Comparison of ENCODE assay signal across 25 cellular contexts in the genomic region with DNA sequence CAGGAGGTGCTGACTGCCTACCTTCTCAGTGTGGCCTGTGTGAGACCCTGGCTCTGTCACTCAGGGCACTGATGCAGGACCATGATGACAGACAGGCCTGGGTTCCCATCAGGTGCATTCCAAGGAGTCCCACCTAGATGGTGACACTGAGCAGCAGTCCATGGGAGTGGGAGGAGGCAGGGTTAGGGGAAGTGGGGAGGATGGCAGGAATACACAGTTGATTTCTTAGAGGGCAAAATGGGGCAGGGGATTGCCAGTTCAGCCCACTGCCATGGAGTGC.
DNase-seq lines count a peak whose midpoint lies in the region; ATAC-seq and TF ChIP-seq lines count a peak whose summit lies in the region.
"Had no signal": no experiment of that assay in that cellular context is flagged by ENCODE, and none has a peak within 500 bp of the region (broad histone marks: within the 10 kb centered on the region; RNA-seq: fewer than 3 reads in every experiment).

No MANE protein-coding gene starts in this region.

- no peak for TF ChIP-seq EP300 in tibial nerve (IDR thresholded peaks at IDR 0.05)

- H4K91ac ChIP-seq in neuronal stem cell (ENCODE audit: low read depth, low read length, poor library complexity): no peak overlapping the region

- peak overlapping the region; percentile 27 for H3K23ac ChIP-seq in neuronal stem cell (ENCODE audit: low read depth, low read length, poor library complexity)

- no peaks in the 10 kb centered on the region for H3K79me1 ChIP-seq in neuronal stem cell (ENCODE audit: low read depth, low read length)

- peaks cover 7 to 8% of the 10 kb centered on the region in 2 donors for H3K4me1 ChIP-seq in neuronal stem cell (ENCODE audit: control insufficient read depth in 2 of 2, insufficient read depth in 1 of 2, low read depth in 1 of 2, low read length in 2 of 2)
- H3K4me1 ChIP-seq in tibial nerve: peaks cover 4 to 58% (median 33%) of the 10 kb centered on the region in 4 donors

- no peak overlapping the region for H3K18ac ChIP-seq in neuronal stem cell (ENCODE audit: low read length)

- no peak for TF ChIP-seq CTCF in tibial nerve (IDR thresholded peaks at IDR 0.05)

- H2AK5ac ChIP-seq in neuronal stem cell (ENCODE audit: low read depth, low read length): peak overlapping the region; percentile 26

- H3K27me3 ChIP-seq in neuronal stem cell (ENCODE audit: control insufficient read depth in 3 of 3, insufficient read depth in 3 of 3, low read depth in 1 of 3, low read length in 3 of 3) (no peaks in the 10 kb centered on the region), tibial nerve (no peaks in the 10 kb centered on the region)
- H3K27me3 ChIP-seq: BLaER1 treated with 17β-estradiol and CSF1 and Interleukin-3, amounts not matched to agents 10 nM and 100 nM had no signal

- H2BK12ac ChIP-seq in neuronal stem cell (ENCODE audit: low read length): no peak overlapping the region

- no peak overlapping the region for H3K4me3 ChIP-seq in neuronal stem cell (ENCODE audit: low read length in 2 of 2)
- H3K4me3 ChIP-seq in tibial nerve: no peak overlapping the region
- H3K4me3 ChIP-seq: A549; BLaER1 treated with 17β-estradiol and CSF1 and Interleukin-3, amounts not matched to agents 10 nM and 100 nM; GM23338; HAP-1 had no signal

- no peak overlapping the region for H2BK15ac ChIP-seq in neuronal stem cell (ENCODE audit: low read length)

- H3K14ac ChIP-seq in neuronal stem cell (ENCODE audit: low read length): no peak overlapping the region

- no peak for DNase-seq in neuronal stem cell (ENCODE audit: low spot score)
- no peak for DNase-seq in tibial nerve (ENCODE audit: low spot score in 2 of 2)
- DNase-seq in activated T-cell treated with anti-CD3 and anti-CD28 coated beads, Interleukin-2, amount 50 U/mL, for 1 hour: no peak
- DNase-seq: AML-193; CD4-positive, alpha-beta T cell; HFFc6; IMR-90; MM.1S; NCI-H1048; NCI-H1417; NCI-H1694; NCI-H2029 treated with DMSO at 0.1 percent for 48 hours; NCI-H446 treated with DMSO at 0.1 percent for 48 hours; NCI-H526; RPMI8226; SHP77 treated with DMSO at 0.1 percent for 48 hours had no signal

- H2BK120ac ChIP-seq in neuronal stem cell (ENCODE audit: low read depth, low read length): no peak overlapping the region

- H3K9ac ChIP-seq in neuronal stem cell (ENCODE audit: low read depth, low read length, poor library complexity): no peak overlapping the region
- H3K9ac ChIP-seq: KMS-11 had no signal

- no peak overlapping the region for H3K4ac ChIP-seq in neuronal stem cell (ENCODE audit: low read length)

- no peak overlapping the region for H2BK5ac ChIP-seq in neuronal stem cell (ENCODE audit: low read length)

- no peak overlapping the region for H4K8ac ChIP-seq in neuronal stem cell (ENCODE audit: low read depth, low read length)

- H3K9me3 ChIP-seq in neuronal stem cell (replicated peaks in 1 of 2; ENCODE audit: control insufficient read depth in 2 of 2, insufficient read depth in 1 of 2, low read depth in 1 of 2, low read length in 2 of 2): peaks cover 0 to 2% of the 10 kb centered on the region in 2 donors
- H3K9me3 ChIP-seq in tibial nerve: no peaks in the 10 kb centered on the region
- H3K9me3 ChIP-seq: A549, HAP-1 had no signal

- H3K4me2 ChIP-seq in neuronal stem cell (ENCODE audit: insufficient read depth, low read length, poor library complexity, severe bottlenecking): no peak overlapping the region
- H3K4me2 ChIP-seq: A549; BLaER1 treated with 17β-estradiol and CSF1 and Interleukin-3, amounts not matched to agents 10 nM and 100 nM; GM23338; KMS-11 had no signal

- TF ChIP-seq POLR2A in tibial nerve (IDR thresholded peaks at IDR 0.05): no peak

- no peaks in the 10 kb centered on the region for H3K36me3 ChIP-seq in neuronal stem cell (replicated peaks in 1 of 2; ENCODE audit: control insufficient read depth in 2 of 2, insufficient read depth in 2 of 2, low read length in 2 of 2)
- H3K36me3 ChIP-seq in tibial nerve: no peaks in the 10 kb centered on the region
- H3K36me3 ChIP-seq: HAP-1 had no signal

- H3K27ac ChIP-seq in angular gyrus (ENCODE audit: low read depth, low read length) (peak overlapping the region; percentile 89), cingulate gyrus (ENCODE audit: low read depth, low read length) (peak overlapping the region; percentile 98), neuronal stem cell (replicated peaks; ENCODE audit: low read length) (no peak overlapping the region), tibial nerve (peak overlapping the region in 3 of 4 donors; percentile 41 to 89 (median 67))
- H3K27ac ChIP-seq: A549; BLaER1 treated with 17β-estradiol and CSF1 and Interleukin-3, amounts not matched to agents 10 nM and 100 nM; KMS-11 had no signal

- no peak overlapping the region for H2AFZ ChIP-seq in neuronal stem cell (ENCODE audit: low read length)
- H2AFZ ChIP-seq: GM23338 had no signal

- ATAC-seq in GM19397 (IDR thresholded peaks at IDR 0.05; ENCODE audit: unreplicated experiment) (no peak), HG02938 (IDR thresholded peaks at IDR 0.05; ENCODE audit: unreplicated experiment) (no peak)
- ATAC-seq: A549, GM23338 had no signal
